In the genomic region with DNA sequence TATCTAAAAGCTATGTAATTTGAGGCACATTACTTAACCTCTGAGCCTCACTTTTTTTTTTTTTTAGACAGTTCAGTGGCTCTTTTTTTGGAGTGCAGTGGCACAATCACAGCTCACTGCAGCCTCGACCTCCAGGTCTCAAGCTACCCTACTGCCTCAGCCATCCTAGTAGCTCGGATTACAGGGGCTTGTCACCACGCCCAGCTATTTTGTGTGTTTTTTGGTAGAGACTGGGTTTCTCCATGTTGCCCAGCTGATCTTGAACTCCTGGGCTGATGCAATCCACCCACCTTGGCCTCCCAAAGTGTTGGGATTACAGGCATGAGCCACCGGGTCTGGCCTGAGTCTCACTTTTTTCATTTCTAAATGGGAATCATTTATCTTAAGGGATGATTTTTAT, we compare ENCODE assay signal across 1 cellular context.
TF ChIP-seq lines count a peak whose summit lies in the region.

No MANE protein-coding gene starts in this region.

TF ChIP-seq in GM23338, 12 proteins besides CTCF, POLR2A, EP300 and RAD21 (continued from another document):
- TF ChIP-seq, protein P1, sequence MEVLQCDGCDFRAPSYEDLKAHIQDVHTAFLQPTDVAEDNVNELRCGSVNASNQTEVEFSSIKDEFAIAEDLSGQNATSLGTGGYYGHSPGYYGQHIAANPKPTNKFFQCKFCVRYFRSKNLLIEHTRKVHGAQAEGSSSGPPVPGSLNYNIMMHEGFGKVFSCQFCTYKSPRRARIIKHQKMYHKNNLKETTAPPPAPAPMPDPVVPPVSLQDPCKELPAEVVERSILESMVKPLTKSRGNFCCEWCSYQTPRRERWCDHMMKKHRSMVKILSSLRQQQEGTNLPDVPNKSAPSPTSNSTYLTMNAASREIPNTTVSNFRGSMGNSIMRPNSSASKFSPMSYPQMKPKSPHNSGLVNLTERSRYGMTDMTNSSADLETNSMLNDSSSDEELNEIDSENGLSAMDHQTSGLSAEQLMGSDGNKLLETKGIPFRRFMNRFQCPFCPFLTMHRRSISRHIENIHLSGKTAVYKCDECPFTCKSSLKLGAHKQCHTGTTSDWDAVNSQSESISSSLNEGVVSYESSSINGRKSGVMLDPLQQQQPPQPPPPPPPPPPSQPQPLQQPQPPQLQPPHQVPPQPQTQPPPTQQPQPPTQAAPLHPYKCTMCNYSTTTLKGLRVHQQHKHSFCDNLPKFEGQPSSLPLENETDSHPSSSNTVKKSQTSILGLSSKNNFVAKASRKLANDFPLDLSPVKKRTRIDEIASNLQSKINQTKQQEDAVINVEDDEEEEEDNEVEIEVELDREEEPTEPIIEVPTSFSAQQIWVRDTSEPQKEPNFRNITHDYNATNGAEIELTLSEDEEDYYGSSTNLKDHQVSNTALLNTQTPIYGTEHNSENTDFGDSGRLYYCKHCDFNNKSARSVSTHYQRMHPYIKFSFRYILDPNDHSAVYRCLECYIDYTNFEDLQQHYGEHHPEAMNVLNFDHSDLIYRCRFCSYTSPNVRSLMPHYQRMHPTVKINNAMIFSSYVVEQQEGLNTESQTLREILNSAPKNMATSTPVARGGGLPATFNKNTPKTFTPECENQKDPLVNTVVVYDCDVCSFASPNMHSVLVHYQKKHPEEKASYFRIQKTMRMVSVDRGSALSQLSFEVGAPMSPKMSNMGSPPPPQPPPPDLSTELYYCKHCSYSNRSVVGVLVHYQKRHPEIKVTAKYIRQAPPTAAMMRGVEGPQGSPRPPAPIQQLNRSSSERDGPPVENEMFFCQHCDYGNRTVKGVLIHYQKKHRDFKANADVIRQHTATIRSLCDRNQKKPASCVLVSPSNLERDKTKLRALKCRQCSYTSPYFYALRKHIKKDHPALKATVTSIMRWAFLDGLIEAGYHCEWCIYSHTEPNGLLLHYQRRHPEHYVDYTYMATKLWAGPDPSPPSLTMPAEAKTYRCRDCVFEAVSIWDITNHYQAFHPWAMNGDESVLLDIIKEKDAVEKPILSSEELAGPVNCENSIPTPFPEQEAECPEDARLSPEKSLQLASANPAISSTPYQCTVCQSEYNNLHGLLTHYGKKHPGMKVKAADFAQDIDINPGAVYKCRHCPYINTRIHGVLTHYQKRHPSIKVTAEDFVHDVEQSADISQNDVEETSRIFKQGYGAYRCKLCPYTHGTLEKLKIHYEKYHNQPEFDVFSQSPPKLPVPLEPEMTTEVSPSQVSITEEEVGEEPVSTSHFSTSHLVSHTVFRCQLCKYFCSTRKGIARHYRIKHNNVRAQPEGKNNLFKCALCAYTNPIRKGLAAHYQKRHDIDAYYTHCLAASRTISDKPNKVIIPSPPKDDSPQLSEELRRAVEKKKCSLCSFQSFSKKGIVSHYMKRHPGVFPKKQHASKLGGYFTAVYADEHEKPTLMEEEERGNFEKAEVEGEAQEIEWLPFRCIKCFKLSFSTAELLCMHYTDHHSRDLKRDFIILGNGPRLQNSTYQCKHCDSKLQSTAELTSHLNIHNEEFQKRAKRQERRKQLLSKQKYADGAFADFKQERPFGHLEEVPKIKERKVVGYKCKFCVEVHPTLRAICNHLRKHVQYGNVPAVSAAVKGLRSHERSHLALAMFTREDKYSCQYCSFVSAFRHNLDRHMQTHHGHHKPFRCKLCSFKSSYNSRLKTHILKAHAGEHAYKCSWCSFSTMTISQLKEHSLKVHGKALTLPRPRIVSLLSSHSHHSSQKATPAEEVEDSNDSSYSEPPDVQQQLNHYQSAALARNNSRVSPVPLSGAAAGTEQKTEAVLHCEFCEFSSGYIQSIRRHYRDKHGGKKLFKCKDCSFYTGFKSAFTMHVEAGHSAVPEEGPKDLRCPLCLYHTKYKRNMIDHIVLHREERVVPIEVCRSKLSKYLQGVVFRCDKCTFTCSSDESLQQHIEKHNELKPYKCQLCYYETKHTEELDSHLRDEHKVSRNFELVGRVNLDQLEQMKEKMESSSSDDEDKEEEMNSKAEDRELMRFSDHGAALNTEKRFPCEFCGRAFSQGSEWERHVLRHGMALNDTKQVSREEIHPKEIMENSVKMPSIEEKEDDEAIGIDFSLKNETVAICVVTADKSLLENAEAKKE (CRISPR knock-in tag; IDR thresholded peaks at IDR 0.05): no peak
- TF ChIP-seq POLR2AphosphoS5 (IDR thresholded peaks at IDR 0.05; ENCODE audit: low read depth) (no peak), ZNF114 (CRISPR knock-in tag; IDR thresholded peaks at IDR 0.05) (no peak), ZNF331 (CRISPR knock-in tag; IDR thresholded peaks at IDR 0.05; ENCODE audit: low read depth) (no peak), EZH2 (IDR thresholded peaks at IDR 0.05; ENCODE audit: low read depth, unreplicated experiment) (no peak), JUNB (IDR thresholded peaks at IDR 0.05; ENCODE audit: unreplicated experiment) (no peak), NANOG (IDR thresholded peaks at IDR 0.05; ENCODE audit: borderline replicate concordance) (no peak)
- TF ChIP-seq, protein P2, sequence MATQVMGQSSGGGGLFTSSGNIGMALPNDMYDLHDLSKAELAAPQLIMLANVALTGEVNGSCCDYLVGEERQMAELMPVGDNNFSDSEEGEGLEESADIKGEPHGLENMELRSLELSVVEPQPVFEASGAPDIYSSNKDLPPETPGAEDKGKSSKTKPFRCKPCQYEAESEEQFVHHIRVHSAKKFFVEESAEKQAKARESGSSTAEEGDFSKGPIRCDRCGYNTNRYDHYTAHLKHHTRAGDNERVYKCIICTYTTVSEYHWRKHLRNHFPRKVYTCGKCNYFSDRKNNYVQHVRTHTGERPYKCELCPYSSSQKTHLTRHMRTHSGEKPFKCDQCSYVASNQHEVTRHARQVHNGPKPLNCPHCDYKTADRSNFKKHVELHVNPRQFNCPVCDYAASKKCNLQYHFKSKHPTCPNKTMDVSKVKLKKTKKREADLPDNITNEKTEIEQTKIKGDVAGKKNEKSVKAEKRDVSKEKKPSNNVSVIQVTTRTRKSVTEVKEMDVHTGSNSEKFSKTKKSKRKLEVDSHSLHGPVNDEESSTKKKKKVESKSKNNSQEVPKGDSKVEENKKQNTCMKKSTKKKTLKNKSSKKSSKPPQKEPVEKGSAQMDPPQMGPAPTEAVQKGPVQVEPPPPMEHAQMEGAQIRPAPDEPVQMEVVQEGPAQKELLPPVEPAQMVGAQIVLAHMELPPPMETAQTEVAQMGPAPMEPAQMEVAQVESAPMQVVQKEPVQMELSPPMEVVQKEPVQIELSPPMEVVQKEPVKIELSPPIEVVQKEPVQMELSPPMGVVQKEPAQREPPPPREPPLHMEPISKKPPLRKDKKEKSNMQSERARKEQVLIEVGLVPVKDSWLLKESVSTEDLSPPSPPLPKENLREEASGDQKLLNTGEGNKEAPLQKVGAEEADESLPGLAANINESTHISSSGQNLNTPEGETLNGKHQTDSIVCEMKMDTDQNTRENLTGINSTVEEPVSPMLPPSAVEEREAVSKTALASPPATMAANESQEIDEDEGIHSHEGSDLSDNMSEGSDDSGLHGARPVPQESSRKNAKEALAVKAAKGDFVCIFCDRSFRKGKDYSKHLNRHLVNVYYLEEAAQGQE (IDR thresholded peaks at IDR 0.05; ENCODE audit: unreplicated experiment): no peak
